In the genomic region with DNA sequence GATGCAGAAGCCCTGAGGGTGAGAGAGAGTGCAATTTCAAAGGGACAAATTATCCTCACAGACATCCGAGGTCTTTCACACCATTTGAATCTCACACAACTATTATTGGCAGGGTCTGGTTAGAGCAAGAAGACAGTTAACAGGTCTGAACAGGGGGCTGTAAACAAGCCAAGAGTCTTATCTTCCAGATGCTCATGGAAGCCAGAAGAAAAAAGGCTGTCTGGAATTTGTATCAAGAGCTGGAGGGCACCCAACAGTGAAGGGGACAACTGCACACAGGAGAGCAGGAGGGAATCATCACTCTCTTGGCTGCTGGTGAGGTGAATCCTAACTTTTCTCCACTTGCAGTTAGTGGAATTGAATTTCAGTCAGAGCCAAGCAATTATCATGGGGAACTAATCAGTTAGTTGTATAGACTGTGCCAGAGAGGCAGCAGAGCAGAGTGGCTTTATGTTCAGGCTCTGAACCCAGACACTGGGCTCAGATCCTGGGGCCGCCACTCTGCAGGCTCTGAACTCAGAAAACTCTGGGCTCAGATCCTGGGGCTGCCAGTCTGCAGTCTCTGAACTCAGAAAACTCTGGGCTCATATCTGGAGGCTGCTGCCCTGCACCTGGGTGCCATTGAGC, we compare ENCODE assay signal across 15 cellular contexts.
DNase-seq lines count a peak whose midpoint lies in the region; ATAC-seq lines count a peak whose summit lies in the region.
"Had no signal": no experiment of that assay in that cellular context is flagged by ENCODE, and none has a peak within 500 bp of the region (broad histone marks: within the 10 kb centered on the region; RNA-seq: fewer than 3 reads in every experiment).

No MANE protein-coding gene starts in this region.

- ATAC-seq in left ventricle myocardium superior, result peak; percentile 70

- intact Hi-C loops in left ventricle myocardium superior (cut with micrococcal nuclease), result no loop called here

- DNase-seq in DMS 273 (lab: John Stamatoyannopoulos, UW; ENCODE audit: unreplicated experiment) (peak; percentile 45), DMS 273 treated with DMSO at 0.1 percent for 48 hours (lab: John Stamatoyannopoulos, UW) (no peak), NCI-H146 (lab: John Stamatoyannopoulos, UW) (peak; percentile 66), NCI-H69 (lab: John Stamatoyannopoulos, UW) (peak; percentile 70), left ventricle myocardium superior (no peak), NCI-H748 treated with DMSO at 0.1 percent for 48 hours (lab: John Stamatoyannopoulos, UW) (no peak), NCI-H2227 treated with DMSO at 0.1 percent for 48 hours (lab: John Stamatoyannopoulos, UW) (no peak), cerebellum (ENCODE audit: low spot score) (no peak)
- DNase-seq: ACHN, C1 segment of cervical spinal cord, EL, MV-4-11, NCI-H1417, NCI-H2029 treated with DMSO at 0.1 percent for 48 hours, Peyer's patch had no signal

Comparison
In these comparisons a context has a peak if more than half of its experiments do, and no peak if none do; other contexts are left out.
1. DNase-seq: peak in DMS 273 (single experiment), NCI-H146 (single experiment) and NCI-H69 (single experiment); none in DMS 273 treated with DMSO at 0.1 percent for 48 hours (single experiment), left ventricle myocardium superior (single experiment), NCI-H748 treated with DMSO at 0.1 percent for 48 hours (single experiment), NCI-H2227 treated with DMSO at 0.1 percent for 48 hours (single experiment) and cerebellum (single experiment).